8 cellular contexts compared by ENCODE assay signal in the genomic region with DNA sequence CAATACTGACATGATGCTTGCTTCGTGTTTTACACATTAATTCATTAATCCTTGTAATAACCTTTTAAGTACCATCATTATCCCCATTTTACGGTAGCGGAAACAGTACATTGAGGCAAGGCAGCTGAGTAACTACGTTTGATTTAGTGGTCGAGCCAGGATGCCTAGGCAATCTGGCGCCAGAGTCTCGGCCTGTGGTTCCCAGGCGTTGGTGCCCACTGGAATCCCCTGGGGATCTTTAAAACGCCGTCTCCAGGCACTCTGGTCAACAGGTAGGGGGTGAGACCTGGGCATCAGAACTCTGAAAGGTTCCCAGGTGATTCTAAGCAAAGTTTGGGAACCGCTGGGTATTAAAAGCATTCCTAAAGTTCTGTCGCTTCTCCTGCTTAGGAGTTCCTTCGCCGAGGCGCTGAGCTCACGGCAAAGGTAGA. TPM values are rescaled to one million over a fixed set of nuclear protein-coding genes. Genes with fewer than 3 reads are reported as not detected.
DNase-seq lines count a peak whose midpoint lies in the region; ATAC-seq and TF ChIP-seq lines count a peak whose summit lies in the region.

No MANE protein-coding gene starts in this region.

- peaks cover 4% of the 10 kb centered on the region for H3K9me3 Mint-ChIP-seq in Calu3 (ENCODE audit: low read depth, unreplicated experiment)
- no peaks in the 10 kb centered on the region for H3K9me3 Mint-ChIP-seq in naive thymus-derived CD8-positive, alpha-beta T cell

- no peaks in the 10 kb centered on the region for H3K27me3 ChIP-seq in Loucy (ENCODE audit: insufficient read depth, low read length, poor library complexity, severe bottlenecking)

- DNase-seq in Calu3: no peak
- DNase-seq in coronary artery (ENCODE audit: low spot score): no peak
- no peak for DNase-seq in naive thymus-derived CD8-positive, alpha-beta T cell
- no peak for DNase-seq in GM10248 (ENCODE audit: extremely low spot score)
- DNase-seq in SIG-M5 treated with dmso at 0.1 percent for 504 hours (lab: John Stamatoyannopoulos, UW; ENCODE audit: unreplicated experiment): no peak
- DNase-seq in SKM-1 (lab: John Stamatoyannopoulos, UW; ENCODE audit: unreplicated experiment): no peak

- ATAC-seq in naive thymus-derived CD8-positive, alpha-beta T cell: no peak
- no peak for ATAC-seq in HG03097 (IDR thresholded peaks at IDR 0.05; ENCODE audit: low FRiP score, unreplicated experiment)

- peak overlapping the region; percentile 84 for H3K9ac ChIP-seq in Loucy (ENCODE audit: low read depth, low read length, poor library complexity, severe bottlenecking)

- H3K27ac ChIP-seq in coronary artery: peak overlapping the region; percentile 77 to 88

- no peak overlapping the region for H3K27ac Mint-ChIP-seq in Calu3 (ENCODE audit: unreplicated experiment)
- peak overlapping the region; percentile 76 to 91 (median 84) for H3K27ac Mint-ChIP-seq in naive thymus-derived CD8-positive, alpha-beta T cell

- no peaks in the 10 kb centered on the region for H3K9me3 ChIP-seq in Loucy (ENCODE audit: insufficient read depth, low read depth, low read length)

- H3K4me3 Mint-ChIP-seq in Calu3 (ENCODE audit: low read depth, unreplicated experiment): peak overlapping the region; percentile 71
- peak overlapping the region; percentile 65 to 94 (median 86) for H3K4me3 Mint-ChIP-seq in naive thymus-derived CD8-positive, alpha-beta T cell

- H3K36me3 Mint-ChIP-seq in Calu3 (ENCODE audit: insufficient read depth, unreplicated experiment): peaks cover 23% of the 10 kb centered on the region
- H3K36me3 Mint-ChIP-seq in naive thymus-derived CD8-positive, alpha-beta T cell: peaks cover 0 to 13% (median 4%) of the 10 kb centered on the region in 3 donors

- H3K79me2 ChIP-seq in Loucy (ENCODE audit: insufficient read depth, low read length): peaks cover 39% of the 10 kb centered on the region

- peaks cover 4% of the 10 kb centered on the region; the same call in 1 of the 2 replicates for H3F3A ChIP-seq in Loucy (ENCODE audit: low read depth)

- H3K4me2 ChIP-seq in Loucy (ENCODE audit: low read depth, low read length, poor library complexity, severe bottlenecking): peak overlapping the region; percentile 98

- no peaks in the 10 kb centered on the region for H3K36me3 ChIP-seq in Loucy (ENCODE audit: insufficient read depth, low read length)

- CTCF ChIA-PET in Calu3 (lab: Charles Lee) (interaction anchor here (1.0 kb wide), 1 partner anchor 521 kb away, joined by 3 read pairs; no protein-coding TSS in a partner anchor), GM10248 (lab: Yijun Ruan, JAX) (interaction anchor here (1.3 to 2.6 kb wide), 2 partner anchors 37 to 544 kb away, joined by 3 to 8 read pairs; no protein-coding TSS in a partner anchor)

- BruUV-seq in Calu3 (replicated peaks; lab: Mats Ljungman, UMichigan): TSS peak; percentile 36

- TF ChIP-seq CTCF in Calu3 (IDR thresholded peaks at IDR 0.05; ENCODE audit: unreplicated experiment) (no peak), Loucy (conservative IDR thresholded peaks at IDR 0.05; ENCODE audit: low read length) (no peak), coronary artery (IDR thresholded peaks at IDR 0.05) (no peak), GM10248 (IDR thresholded peaks at IDR 0.05; ENCODE audit: control extremely low read depth, extremely low read depth, low read depth, missing control alignments) (no peak)

- POLR2A ChIA-PET in naive thymus-derived CD8-positive, alpha-beta T cell (lab: Charles Lee): interaction anchor here (0.7 to 1.5 kb wide), 5 partner anchors 10 to 576 kb away, joined by 3 to 5 read pairs (median 3); partner anchors contain the start of genes GMPR and MYLIP
- POLR2A ChIA-PET in GM10248 (lab: Yijun Ruan, JAX): no interaction called here

- H2AFZ ChIP-seq in Loucy (ENCODE audit: low read length): peak overlapping the region; percentile 87

- H4K20me1 ChIP-seq in Loucy (ENCODE audit: insufficient read depth, low read length, poor library complexity, severe bottlenecking): peaks cover 30% of the 10 kb centered on the region

- H3K27me3 Mint-ChIP-seq in Calu3 (ENCODE audit: unreplicated experiment): peaks cover 19% of the 10 kb centered on the region
- H3K27me3 Mint-ChIP-seq in naive thymus-derived CD8-positive, alpha-beta T cell: no peaks in the 10 kb centered on the region

- H3K4me3 ChIP-seq in Loucy (ENCODE audit: low read length, poor library complexity, severe bottlenecking) (peak overlapping the region; percentile 89), coronary artery (peak overlapping the region; percentile 80)

- H3K4me1 ChIP-seq in Loucy (ENCODE audit: insufficient read depth, low read length, poor library complexity, severe bottlenecking): peaks cover 49% of the 10 kb centered on the region

- no peaks in the 10 kb centered on the region for H3K9me2 ChIP-seq in Loucy (replicated peaks; ENCODE audit: low read depth, low read length)

- intact Hi-C loops in Calu3 (cut with micrococcal nuclease; ENCODE audit: unreplicated experiment): no loop called here

- peaks cover 10% of the 10 kb centered on the region for H3K4me1 Mint-ChIP-seq in Calu3 (ENCODE audit: low read depth, unreplicated experiment)
- H3K4me1 Mint-ChIP-seq in naive thymus-derived CD8-positive, alpha-beta T cell: peaks cover 18 to 56% (median 42%) of the 10 kb centered on the region in 4 donors

RNA-seq across cellular contexts. Expression of gene DTNBP1, which starts 1.0 kb away (rescaled TPM):
- total RNA-seq in Calu3 (2022): 10.0 and 12.8 TPM in 2 replicates
- total RNA-seq in naive thymus-derived CD8-positive, alpha-beta T cell: 10 to 100 TPM; 23.1 to 27.4 TPM
- 10 to 100 TPM; 32.5 to 41.5 (median 39.9) TPM for polyA plus RNA-seq in naive thymus-derived CD8-positive, alpha-beta T cell
